In genomic region chr2:105262662-105263091, GRCh38 we compare ENCODE assay signal across 28 cellular contexts. TPM values are rescaled to one million over a fixed set of nuclear protein-coding genes. Genes with fewer than 3 reads are reported as not detected.
A peak's percentile ranks its signal among the peaks of the same experiment; 100 is the strongest.
DNase-seq lines count a peak whose midpoint lies in the region; ATAC-seq and TF ChIP-seq lines count a peak whose summit lies in the region.
"Had no signal": no experiment of that assay in that cellular context is flagged by ENCODE, and none has a peak within 500 bp of the region (broad histone marks: within the 10 kb centered on the region; RNA-seq: fewer than 3 reads in every experiment).

No MANE protein-coding gene starts in this region.

- no peak overlapping the region for H3K4me3 Mint-ChIP-seq in Calu3 (ENCODE audit: low read depth, unreplicated experiment)
- H3K4me3 Mint-ChIP-seq in effector memory CD8-positive, alpha-beta T cell, result no peak overlapping the region
- H3K4me3 Mint-ChIP-seq in activated CD4-positive, alpha-beta T cell treated with anti-CD3 and anti-CD28 coated beads, Interleukin-2, amount 10 ng/mL, durations not matched to agents 24 days and 14 days, result no peak overlapping the region
- H3K4me3 Mint-ChIP-seq: natural killer cell treated with Interleukin-12 subunit alpha and Interleukin-12 subunit beta and Interleukin-15 and Interleukin-18, amount 100 ng/mL, for 72 hours; T-helper 1 cell treated with Interleukin-12 subunit alpha and Interleukin-12 subunit beta and Interleukin-4 antibody, amounts not matched to agents 30 μg/mL and 1 μg/mL, for 36 hours had no signal

- CTCF ChIA-PET in Calu3 (lab: Charles Lee), result no interaction called here

- DNase-seq in Calu3, result no peak
- peak; percentile 87 to 95 for DNase-seq in NCI-H524 (lab: John Stamatoyannopoulos, UW)
- DNase-seq in astrocyte of the hippocampus (ENCODE audit: low read depth, low spot score), result peak; percentile 19
- DNase-seq in left kidney (ENCODE audit: low read depth, low spot score), result peak; percentile 87
- no peak for DNase-seq in effector memory CD8-positive, alpha-beta T cell
- no peak for DNase-seq in activated CD4-positive, alpha-beta T cell treated with anti-CD3 and anti-CD28 coated beads, Interleukin-2, amount 10 ng/mL, durations not matched to agents 24 days and 14 days
- DNase-seq in activated T-cell treated with anti-CD3 and anti-CD28 coated beads for 4 hours, result no peak
- no peak for DNase-seq in hepatic stellate cell (ENCODE audit: low spot score)
- DNase-seq: activated CD4-positive, alpha-beta T cell treated with anti-CD3 and anti-CD28 coated beads for 4 hours; activated naive CD4-positive, alpha-beta T cell treated with anti-CD3 and anti-CD28 coated beads, Interleukin-2, amount 50 U/mL, for 16 hours; Caco-2; central memory CD4-positive, alpha-beta T cell; dermis blood vessel endothelial cell; H7; Kasumi-1; midbrain; NCI-H1930; NCI-H345; stimulated activated CD4-positive, alpha-beta T cell treated with anti-CD3 and anti-CD28 coated beads, Interleukin-15, amount 100 ng/mL, for 24 hours; stimulated activated naive CD8-positive, alpha-beta T cell treated with anti-CD3 and anti-CD28 coated beads, Interleukin-15, Interleukin-2, amounts not matched to agents 100 U/mL and 50 U/mL, for 24 hours had no signal

- peaks cover 4% of the 10 kb centered on the region for H3K9me3 Mint-ChIP-seq in Calu3 (ENCODE audit: low read depth, unreplicated experiment)
- H3K9me3 Mint-ChIP-seq in effector memory CD8-positive, alpha-beta T cell, result no peaks in the 10 kb centered on the region
- no peaks in the 10 kb centered on the region for H3K9me3 Mint-ChIP-seq in activated CD4-positive, alpha-beta T cell treated with anti-CD3 and anti-CD28 coated beads, Interleukin-2, amount 10 ng/mL, durations not matched to agents 24 days and 14 days
- H3K9me3 Mint-ChIP-seq: natural killer cell treated with Interleukin-12 subunit alpha and Interleukin-12 subunit beta and Interleukin-15 and Interleukin-18, amount 100 ng/mL, for 72 hours; T-helper 1 cell treated with Interleukin-12 subunit alpha and Interleukin-12 subunit beta and Interleukin-4 antibody, amounts not matched to agents 30 μg/mL and 1 μg/mL, for 36 hours had no signal

- H3K4me1 Mint-ChIP-seq in Calu3 (ENCODE audit: low read depth, unreplicated experiment), result peaks cover 12% of the 10 kb centered on the region
- peaks cover 0 to 3% of the 10 kb centered on the region in 2 donors for H3K4me1 Mint-ChIP-seq in effector memory CD8-positive, alpha-beta T cell (ENCODE audit: low read depth in 2 of 2)
- H3K4me1 Mint-ChIP-seq in activated CD4-positive, alpha-beta T cell treated with anti-CD3 and anti-CD28 coated beads, Interleukin-2, amount 10 ng/mL, durations not matched to agents 24 days and 14 days, result peaks cover 3% of the 10 kb centered on the region

- H3K27me3 Mint-ChIP-seq in Calu3 (ENCODE audit: unreplicated experiment), result no peaks in the 10 kb centered on the region
- peaks cover 0 to 11% of the 10 kb centered on the region in 2 donors for H3K27me3 Mint-ChIP-seq in effector memory CD8-positive, alpha-beta T cell
- no peaks in the 10 kb centered on the region for H3K27me3 Mint-ChIP-seq in activated CD4-positive, alpha-beta T cell treated with anti-CD3 and anti-CD28 coated beads, Interleukin-2, amount 10 ng/mL, durations not matched to agents 24 days and 14 days
- H3K27me3 Mint-ChIP-seq: natural killer cell treated with Interleukin-12 subunit alpha and Interleukin-12 subunit beta and Interleukin-15 and Interleukin-18, amount 100 ng/mL, for 72 hours had no signal

- ATAC-seq in effector memory CD8-positive, alpha-beta T cell (replicated peaks), result no peak
- ATAC-seq: left lobe of liver; natural killer cell treated with Interleukin-12 subunit alpha and Interleukin-12 subunit beta and Interleukin-15 and Interleukin-18, amount 100 ng/mL, for 72 hours; sciatic nerve; stimulated activated naive CD8-positive, alpha-beta T cell treated with anti-CD3 and anti-CD28 coated beads, Interleukin-15, Interleukin-2, amounts not matched to agents 100 U/mL and 50 U/mL, for 24 hours had no signal

- no peak for TF ChIP-seq CTCF in Calu3 (IDR thresholded peaks at IDR 0.05; ENCODE audit: unreplicated experiment)

- H3K36me3 Mint-ChIP-seq in Calu3 (ENCODE audit: insufficient read depth, unreplicated experiment), result peaks cover 13% of the 10 kb centered on the region
- H3K36me3 Mint-ChIP-seq in effector memory CD8-positive, alpha-beta T cell (ENCODE audit: insufficient read depth), result peaks cover 17% of the 10 kb centered on the region
- peaks cover 16% of the 10 kb centered on the region for H3K36me3 Mint-ChIP-seq in activated CD4-positive, alpha-beta T cell treated with anti-CD3 and anti-CD28 coated beads, Interleukin-2, amount 10 ng/mL, durations not matched to agents 24 days and 14 days (ENCODE audit: low read depth)
- H3K36me3 Mint-ChIP-seq: natural killer cell treated with Interleukin-12 subunit alpha and Interleukin-12 subunit beta and Interleukin-15 and Interleukin-18, amount 100 ng/mL, for 72 hours had no signal

- BruUV-seq in Calu3 (replicated peaks; lab: Mats Ljungman, UMichigan), result no TSS peak

- peak overlapping the region; percentile 36 for H3K27ac Mint-ChIP-seq in Calu3 (ENCODE audit: unreplicated experiment)
- peak overlapping the region in 1 of 2 donors; percentile 35 for H3K27ac Mint-ChIP-seq in effector memory CD8-positive, alpha-beta T cell
- no peak overlapping the region for H3K27ac Mint-ChIP-seq in activated CD4-positive, alpha-beta T cell treated with anti-CD3 and anti-CD28 coated beads, Interleukin-2, amount 10 ng/mL, durations not matched to agents 24 days and 14 days
- H3K27ac Mint-ChIP-seq: natural killer cell treated with Interleukin-12 subunit alpha and Interleukin-12 subunit beta and Interleukin-15 and Interleukin-18, amount 100 ng/mL, for 72 hours; T-helper 1 cell treated with Interleukin-12 subunit alpha and Interleukin-12 subunit beta and Interleukin-4 antibody, amounts not matched to agents 30 μg/mL and 1 μg/mL, for 36 hours had no signal

- intact Hi-C loops in Calu3 (cut with micrococcal nuclease; ENCODE audit: unreplicated experiment), result no loop called here
- intact Hi-C loops in activated CD4-positive, alpha-beta T cell treated with anti-CD3 and anti-CD28 coated beads, Interleukin-2, amount 10 ng/mL, durations not matched to agents 24 days and 14 days (cut with micrococcal nuclease), result no loop called here

RNA-seq across cellular contexts. Expression of gene GPR45, which starts 21.1 kb away (rescaled TPM):
- not detected in 2 replicates for total RNA-seq in Calu3 (2022)
- total RNA-seq in activated CD4-positive, alpha-beta T cell treated with anti-CD3 and anti-CD28 coated beads, Interleukin-2, amount 10 ng/mL, durations not matched to agents 24 days and 14 days, result not detected in 2 replicates
- total RNA-seq: Caco-2; Daoy; dermis blood vessel endothelial cell; H7; left lobe of liver; natural killer cell treated with Interleukin-12 subunit alpha and Interleukin-12 subunit beta and Interleukin-15 and Interleukin-18, amount 100 ng/mL, for 72 hours; RPMI7951; sciatic nerve; thoracic aorta; vagina had no signal

Comparison
In these comparisons a context has a peak if more than half of its experiments do, and no peak if none do; other contexts are left out.
1. DNase-seq: peak in NCI-H524 (2 of 2), astrocyte of the hippocampus (single experiment) and left kidney (single experiment); none in Calu3 (single experiment), effector memory CD8-positive, alpha-beta T cell (0 of 3), activated CD4-positive, alpha-beta T cell treated with anti-CD3 and anti-CD28 coated beads, Interleukin-2, amount 10 ng/mL, durations not matched to agents 24 days and 14 days (single experiment), activated T-cell treated with anti-CD3 and anti-CD28 coated beads for 4 hours (single experiment) and hepatic stellate cell (single experiment).